Comparison of ENCODE assay signal across 8 cellular contexts in the genomic region with DNA sequence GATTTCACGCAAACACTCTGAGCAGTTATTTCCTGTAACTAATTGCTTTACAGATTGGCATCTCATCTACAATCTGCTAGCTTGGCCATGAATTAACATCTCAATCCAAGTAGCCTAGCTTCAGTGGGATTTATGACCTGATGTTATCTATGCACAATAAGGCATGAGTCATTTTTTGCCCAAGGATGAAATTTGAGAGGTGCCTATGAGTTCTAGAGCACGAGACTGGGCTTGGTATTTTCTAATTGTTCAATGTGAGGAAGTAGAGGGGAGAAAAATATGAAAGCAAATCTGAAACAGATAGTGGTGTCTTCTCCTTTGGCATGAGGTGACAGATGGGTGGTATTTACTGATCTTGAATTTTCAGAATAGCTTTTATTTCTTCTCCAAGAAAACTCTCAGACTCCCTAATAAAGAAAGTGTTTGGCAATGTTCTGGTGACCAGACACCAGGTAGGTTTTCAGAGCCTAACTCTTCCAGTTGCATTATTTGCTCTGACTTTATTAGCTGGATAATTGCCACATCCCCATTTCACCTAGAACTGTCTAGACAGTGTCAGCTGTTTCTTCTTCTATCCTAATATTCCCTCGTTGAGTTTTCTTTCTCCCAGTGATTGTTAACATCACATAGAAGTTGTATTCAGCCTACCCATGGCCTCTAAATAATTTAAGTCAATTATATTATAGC.
DNase-seq lines count a peak whose midpoint lies in the region; ATAC-seq, FAIRE-seq and TF ChIP-seq lines count a peak whose summit lies in the region.
"Had no signal": no experiment of that assay in that cellular context is flagged by ENCODE, and none has a peak within 500 bp of the region (broad histone marks: within the 10 kb centered on the region; RNA-seq: fewer than 3 reads in every experiment).

No MANE protein-coding gene starts in this region.

- no peak overlapping the region for H3K4me3 ChIP-seq in bronchial epithelial cell (ENCODE audit: low read depth, low read length)
- H3K4me3 ChIP-seq in small intestine (ENCODE audit: low read depth in 1 of 2, low read length in 2 of 2) = no peak overlapping the region
- no peak overlapping the region for H3K4me3 ChIP-seq in osteoblast (ENCODE audit: insufficient read depth, low read length)

- no peak overlapping the region for H3K4me2 ChIP-seq in osteoblast (ENCODE audit: insufficient read depth, low read length)

- no peaks in the 10 kb centered on the region for H3K79me2 ChIP-seq in osteoblast (ENCODE audit: insufficient read depth, low read length)

- DNase-seq in HEK293T (ENCODE audit: extremely low spot score) = peak; percentile 61
- peak; percentile 41 for DNase-seq in NCI-H226
- peak; percentile 85 for DNase-seq in bronchial epithelial cell (ENCODE audit: low read depth)
- peak; percentile 46 for DNase-seq in small intestine
- no peak for DNase-seq in osteoblast (ENCODE audit: insufficient read length, low spot score, missing footprints)
- DNase-seq: activated CD4-positive, CD25-positive, alpha-beta regulatory T cell had no signal

- H3K4me1 ChIP-seq in small intestine (ENCODE audit: control insufficient read depth in 2 of 2, insufficient read depth in 1 of 2, low read depth in 1 of 2, low read length in 1 of 2) = peaks cover 0 to 2% of the 10 kb centered on the region in 2 donors
- H3K4me1 ChIP-seq in osteoblast (ENCODE audit: insufficient read depth, low read length) = peaks cover 3% of the 10 kb centered on the region

- H3K27me3 ChIP-seq in bronchial epithelial cell (ENCODE audit: control insufficient read depth, insufficient read depth, low read length) = no peaks in the 10 kb centered on the region
- no peaks in the 10 kb centered on the region for H3K27me3 ChIP-seq in small intestine (ENCODE audit: control insufficient read depth in 2 of 2, insufficient read depth in 2 of 2, low read length in 2 of 2)
- H3K27me3 ChIP-seq in osteoblast (ENCODE audit: insufficient read depth, low read length) = peaks cover 2% of the 10 kb centered on the region

- FAIRE-seq in bronchial epithelial cell (lab: Jason Lieb, UNC) = peak; percentile 43
- FAIRE-seq in small intestine (lab: Jason Lieb, UNC) = no peak

- H2AFZ ChIP-seq in osteoblast (ENCODE audit: low read length) = no peak overlapping the region

- H3K9me3 ChIP-seq in small intestine (ENCODE audit: control insufficient read depth, low read depth) = no peaks in the 10 kb centered on the region
- H3K9me3 ChIP-seq in osteoblast (ENCODE audit: low read depth, low read length) = no peaks in the 10 kb centered on the region

- 17 to 53% (median 28%) methylated on average over 3 of the region's 3 CpGs for WGBS in small intestine, 3 donors

- POLR2A ChIA-PET in HEK293T (lab: Yijun Ruan, JAX) = no interaction called here

- ATAC-seq in activated CD4-positive, CD25-positive, alpha-beta regulatory T cell treated with anti-CD3 and anti-CD28 coated beads, Interleukin-2, amount 50 U/mL, for 24 hours = no peak
- no peak for ATAC-seq in GM18907 (IDR thresholded peaks at IDR 0.05; ENCODE audit: unreplicated experiment)

- TF ChIP-seq CTCF in bronchial epithelial cell (IDR thresholded peaks at IDR 0.05; ENCODE audit: insufficient read depth, low read length, severe bottlenecking) (no peak), osteoblast (IDR thresholded peaks at IDR 0.05; ENCODE audit: extremely low read depth, low read depth, low read length) (no peak)

- CTCF ChIA-PET in HEK293T (lab: Yijun Ruan, JAX) = interaction anchor here (0.5 to 1.2 kb wide), 3 partner anchors 37 to 499 kb away, joined by 3 to 7 read pairs (median 4); no protein-coding TSS in a partner anchor

- H3K36me3 ChIP-seq in bronchial epithelial cell (ENCODE audit: control insufficient read depth, insufficient read depth, low read length) = no peaks in the 10 kb centered on the region
- H3K36me3 ChIP-seq in small intestine (ENCODE audit: control insufficient read depth in 2 of 2, insufficient read depth in 2 of 2, low read length in 2 of 2) = no peaks in the 10 kb centered on the region
- no peaks in the 10 kb centered on the region for H3K36me3 ChIP-seq in osteoblast (ENCODE audit: insufficient read depth, low read length)

- no peaks in the 10 kb centered on the region for H4K20me1 ChIP-seq in osteoblast (ENCODE audit: insufficient read depth, low read length)

- H3K27ac ChIP-seq in small intestine (ENCODE audit: low read depth in 1 of 2, low read length in 1 of 2) (no peak overlapping the region), osteoblast (ENCODE audit: low read depth, low read length) (no peak overlapping the region)

TF ChIP-seq in HEK293T, 16 proteins besides CTCF, POLR2A, EP300 and RAD21:
- TF ChIP-seq ELF4 (IDR thresholded peaks at IDR 0.05) = no peak
- TF ChIP-seq SUZ12 (IDR thresholded peaks at IDR 0.05) = no peak
- TF ChIP-seq SP1 (IDR thresholded peaks at IDR 0.05) = no peak
- TF ChIP-seq CTBP1 (IDR thresholded peaks at IDR 0.05; ENCODE audit: borderline replicate concordance) = peak; percentile 58; the same call in 1 of the 2 replicates
- TF ChIP-seq, protein P1, sequence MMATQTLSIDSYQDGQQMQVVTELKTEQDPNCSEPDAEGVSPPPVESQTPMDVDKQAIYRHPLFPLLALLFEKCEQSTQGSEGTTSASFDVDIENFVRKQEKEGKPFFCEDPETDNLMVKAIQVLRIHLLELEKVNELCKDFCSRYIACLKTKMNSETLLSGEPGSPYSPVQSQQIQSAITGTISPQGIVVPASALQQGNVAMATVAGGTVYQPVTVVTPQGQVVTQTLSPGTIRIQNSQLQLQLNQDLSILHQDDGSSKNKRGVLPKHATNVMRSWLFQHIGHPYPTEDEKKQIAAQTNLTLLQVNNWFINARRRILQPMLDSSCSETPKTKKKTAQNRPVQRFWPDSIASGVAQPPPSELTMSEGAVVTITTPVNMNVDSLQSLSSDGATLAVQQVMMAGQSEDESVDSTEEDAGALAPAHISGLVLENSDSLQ (IDR thresholded peaks at IDR 0.05) = peak; percentile 90
- TF ChIP-seq BHLHE40 (IDR thresholded peaks at IDR 0.05; ENCODE audit: borderline replicate concordance) = peak; percentile 34; the same call in 1 of the 2 replicates
- TF ChIP-seq TARDBP (IDR thresholded peaks at IDR 0.05) = no peak
